Comparison of ENCODE assay signal across 8 cellular contexts in genomic region chr6:30914076-30914853, GRCh38. TPM values are rescaled to one million over a fixed set of nuclear protein-coding genes. Genes with fewer than 3 reads are reported as not detected.
DNase-seq lines count a peak whose midpoint lies in the region; ATAC-seq, FAIRE-seq and TF ChIP-seq lines count a peak whose summit lies in the region.

VARS2 (plus strand) TSS chr6:30914238; CDS start chr6:30914837, 599 bp downstream.

- H3K27ac ChIP-seq in caudate nucleus (ENCODE audit: low read depth, low read length): peak within 1 kb of the TSS; percentile 94
- H3K27ac ChIP-seq in keratinocyte (ENCODE audit: control insufficient read depth, insufficient read depth, low read length): peak within 1 kb of the TSS; percentile 63

- no peaks in the 10 kb centered on the region for H3K27me3 ChIP-seq in keratinocyte (ENCODE audit: control insufficient read depth, extremely low read depth, insufficient read depth, low read length)

- H3K4me2 ChIP-seq in keratinocyte (ENCODE audit: control insufficient read depth, extremely low read depth, insufficient read depth, low read depth, low read length): peak within 1 kb of the TSS; percentile 96

- TF ChIP-seq CTCF in keratinocyte (optimal IDR thresholded peaks at IDR 0.05 in 1 of 3, IDR thresholded peaks at IDR 0.05 in 1 of 3, conservative IDR thresholded peaks at IDR 0.05 in 1 of 3; ENCODE audit: extremely low read depth in 1 of 3, insufficient read depth in 2 of 3, low read length in 3 of 3): peak; percentile 29 to 56 (median 51)

- peaks cover under 1% of the 10 kb centered on the region for H3K79me2 ChIP-seq in keratinocyte (ENCODE audit: control insufficient read depth, insufficient read depth, low read length)

- dilution Hi-C loops in keratinocyte (cut with MboI; ENCODE audit: extremely low pct_ligation_motif_present, low sequenced_read_pairs): no loop called here

- peaks cover 23% of the 10 kb centered on the region for H3K4me1 ChIP-seq in keratinocyte (ENCODE audit: control insufficient read depth, extremely low read depth, insufficient read depth, low read length)

- H3K36me3 ChIP-seq in keratinocyte (ENCODE audit: control insufficient read depth in 2 of 2, extremely low read depth in 1 of 2, insufficient read depth in 2 of 2, low read length in 2 of 2): peaks cover 24 to 29% of the 10 kb centered on the region in 2 experiments

- no peaks in the 10 kb centered on the region for H3K9me1 ChIP-seq in keratinocyte (ENCODE audit: control insufficient read depth, extremely low read depth, insufficient read depth, low read length)

- peak within 1 kb of the TSS; percentile 75 for H2AFZ ChIP-seq in keratinocyte (ENCODE audit: control insufficient read depth, low read length)

- FAIRE-seq in keratinocyte (lab: Jason Lieb, UNC): no peak

- peak within 1 kb of the TSS; percentile 87 for H3K9ac ChIP-seq in keratinocyte (ENCODE audit: control insufficient read depth, extremely low read depth, insufficient read depth, low read length)

- H4K20me1 ChIP-seq in keratinocyte (ENCODE audit: control insufficient read depth, extremely low read depth, insufficient read depth, low read length): no peaks in the 10 kb centered on the region

- H3K4me3 ChIP-seq in keratinocyte (ENCODE audit: control insufficient read depth in 2 of 3, extremely low read depth in 1 of 3, insufficient read depth in 2 of 3, low read depth in 1 of 3, low read length in 3 of 3): peak within 1 kb of the TSS; percentile 45 to 77 (median 72)

- no peaks in the 10 kb centered on the region for H3K9me3 ChIP-seq in keratinocyte (ENCODE audit: control insufficient read depth, low read depth, low read length)

- peak; percentile 99 for DNase-seq in AG08396 (ENCODE audit: low spot score)
- DNase-seq in NCI-H2227 (lab: John Stamatoyannopoulos, UW; ENCODE audit: unreplicated experiment): peak; percentile 85
- DNase-seq in activated CD4-positive, CD25-positive, alpha-beta regulatory T cell (lab: John Stamatoyannopoulos, UW): peak; percentile 67 to 75 (median 71)
- DNase-seq in caudate nucleus (lab: John Stamatoyannopoulos, UW): peak in 60 of 61 donors; percentile 37 to 96 (median 90)
- peak; percentile 84 for DNase-seq in keratinocyte (ENCODE audit: low read depth, low spot score)
- DNase-seq in stimulated activated CD4-positive, alpha-beta T cell treated with anti-CD3 and anti-CD28 coated beads, Interleukin-15, amount 100 ng/mL, for 24 hours: peak; percentile 88

- peak; percentile 51 for ATAC-seq in GM18870 (IDR thresholded peaks at IDR 0.05; ENCODE audit: unreplicated experiment)
- peak; percentile 72 for ATAC-seq in HG03159 (IDR thresholded peaks at IDR 0.05; ENCODE audit: unreplicated experiment)

RNA-seq across cellular contexts. Expression of gene VARS2, which starts in this region (rescaled TPM):
- polyA plus RNA-seq in keratinocyte: 12.8 to 14.3 TPM (median 13.8 TPM) in 3 replicates
- polyA plus RNA-seq in keratinocyte (2011; ENCODE audit: low read depth): 5.3 TPM
- 5.0 and 7.4 TPM in 2 replicates for polyA plus RNA-seq in keratinocyte (2011; cell fraction: cytosol; rRNA removed)
- polyA plus RNA-seq in keratinocyte (2011; cell fraction: nucleus; rRNA removed): 32.6 and 37.0 TPM in 2 replicates
- polyA plus RNA-seq in keratinocyte (2012; ENCODE audit: low replicate concordance): 15.4 and 19.5 TPM in 2 replicates
- 17.2 to 22.0 TPM (median 20.2 TPM) in 3 replicates for polyA minus RNA-seq in keratinocyte
- 17.5 TPM for polyA minus RNA-seq in keratinocyte (2011; cell fraction: cytosol; rRNA and poly(A)+ RNA removed)
- 18.7 and 24.1 TPM in 2 replicates for polyA minus RNA-seq in keratinocyte (2011; cell fraction: nucleus; rRNA and poly(A)+ RNA removed)

Comparison
In these comparisons a context has a peak if more than half of its experiments do, and no peak if none do; other contexts are left out.
1. Peak in every context shown above with its lines: DNase-seq, ATAC-seq, H3K4me3 ChIP-seq and H3K27ac ChIP-seq.